In the genomic region with DNA sequence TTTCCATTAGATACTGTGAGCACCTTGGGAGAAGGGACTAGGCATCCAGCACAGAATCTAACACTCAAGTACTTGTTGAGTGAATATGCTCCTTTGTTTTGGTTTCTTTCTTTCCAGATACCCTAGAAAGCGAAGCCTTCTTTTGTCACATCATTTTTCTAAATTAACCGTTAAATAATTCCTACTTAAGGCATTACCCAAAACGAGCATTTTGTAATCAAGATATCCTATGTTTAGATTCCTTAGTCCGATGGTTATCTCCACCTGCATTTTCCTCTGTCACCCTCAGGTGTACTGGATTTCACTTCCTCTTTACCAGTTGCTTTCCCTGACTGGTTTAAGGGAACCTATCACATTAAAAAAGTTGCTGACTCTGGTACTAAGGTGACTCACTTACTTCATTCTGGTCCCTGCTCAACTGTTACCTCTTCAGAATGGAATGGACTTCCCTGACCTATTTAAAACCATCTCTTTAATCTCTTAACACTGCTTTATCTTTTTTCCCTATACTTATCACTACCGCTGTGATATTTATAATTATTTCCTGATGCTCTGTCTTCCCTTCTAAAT, we compare ENCODE assay signal across 1 cellular context.
TF ChIP-seq lines count a peak whose summit lies in the region.

No MANE protein-coding gene starts in this region.

TF ChIP-seq in SK-N-SH treated with all-trans-retinoic acid at 6 μM for 48 hours, 23 proteins besides CTCF, POLR2A, EP300 and RAD21:
- no peak for TF ChIP-seq ZFP30 (CRISPR knock-in tag; IDR thresholded peaks at IDR 0.05)
- TF ChIP-seq RARB (CRISPR knock-in tag; IDR thresholded peaks at IDR 0.05), result no peak
- no peak for TF ChIP-seq ZNF565 (CRISPR knock-in tag; conservative IDR thresholded peaks at IDR 0.05; ENCODE audit: low read depth)
- no peak for TF ChIP-seq TOX (CRISPR knock-in tag; IDR thresholded peaks at IDR 0.05; ENCODE audit: borderline replicate concordance)
- TF ChIP-seq ISL1 (CRISPR knock-in tag; IDR thresholded peaks at IDR 0.05), result no peak
- TF ChIP-seq GLIS3 (CRISPR knock-in tag; IDR thresholded peaks at IDR 0.05), result no peak
- no peak for TF ChIP-seq BACH2 (CRISPR knock-in tag; IDR thresholded peaks at IDR 0.05; ENCODE audit: borderline replicate concordance)
- TF ChIP-seq ZFP3 (CRISPR knock-in tag; IDR thresholded peaks at IDR 0.05), result no peak
TF ChIP-seq in SK-N-SH treated with all-trans-retinoic acid at 6 μM for 48 hours: peak in this region for 0.
